In the genomic region with DNA sequence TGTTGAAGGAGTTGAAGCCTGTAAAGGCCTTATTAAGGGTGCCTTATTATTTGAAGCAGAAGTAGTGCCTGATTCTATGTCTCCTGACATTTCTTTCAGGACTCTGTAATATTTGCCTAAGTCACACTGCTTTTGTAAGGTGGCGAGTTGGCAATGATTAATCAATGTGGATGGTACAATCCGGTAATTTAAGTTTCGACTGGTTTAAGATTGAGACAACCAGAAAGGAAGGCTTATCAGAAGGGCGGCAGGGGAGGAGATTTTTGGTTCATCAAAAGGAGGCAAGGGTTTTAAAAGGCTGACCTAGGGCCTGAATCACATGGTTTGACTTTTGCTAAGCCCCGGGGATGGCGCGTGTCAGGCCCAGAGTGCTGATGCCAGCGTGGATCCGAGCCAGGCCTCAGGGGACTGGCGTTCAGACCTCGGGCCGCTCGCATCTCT, we compare ENCODE assay signal across 7 cellular contexts. TPM values are rescaled to one million over a fixed set of nuclear protein-coding genes. Genes with fewer than 3 reads are reported as not detected.
DNase-seq lines count a peak whose midpoint lies in the region; ATAC-seq and TF ChIP-seq lines count a peak whose summit lies in the region.

No MANE protein-coding gene starts in this region.

- H3K4me3 Mint-ChIP-seq in activated CD8-positive, alpha-beta T cell treated with anti-CD3 and anti-CD28 coated beads, Interleukin-2, amount 10 ng/mL, durations not matched to agents 7 days and 5 days, result peak overlapping the region; percentile 97
- peak overlapping the region; percentile 97 to 99 for H3K4me3 Mint-ChIP-seq in stimulated activated naive B cell treated with anti-CD40 and anti-IgM and Interleukin-4, amounts not matched to agents 10 μg/mL and 1 μg/mL and 100 μg/mL, for 72 hours

- H3K27ac Mint-ChIP-seq in activated CD8-positive, alpha-beta T cell treated with anti-CD3 and anti-CD28 coated beads, Interleukin-2, amount 10 ng/mL, durations not matched to agents 7 days and 5 days, result peak overlapping the region; percentile 100
- peak overlapping the region; percentile 100 for H3K27ac Mint-ChIP-seq in stimulated activated naive B cell treated with anti-CD40 and anti-IgM and Interleukin-4, amounts not matched to agents 10 μg/mL and 1 μg/mL and 100 μg/mL, for 72 hours

- DNase-seq in HFF-Myc (ENCODE audit: extremely low read depth, low read depth) (no peak), NCI-H748 treated with DMSO at 0.1 percent for 48 hours (lab: John Stamatoyannopoulos, UW) (no peak), NCI-H748 (lab: John Stamatoyannopoulos, UW; ENCODE audit: unreplicated experiment) (no peak)
- DNase-seq in activated CD8-positive, alpha-beta T cell treated with anti-CD3 and anti-CD28 coated beads, Interleukin-2, amount 10 ng/mL, durations not matched to agents 7 days and 5 days, result no peak
- DNase-seq in stimulated activated naive B cell treated with anti-CD40 and anti-IgM and Interleukin-4, amounts not matched to agents 10 μg/mL and 1 μg/mL and 100 μg/mL, for 72 hours, result no peak

- TF ChIP-seq CTCF in HFF-Myc (IDR thresholded peaks at IDR 0.05; ENCODE audit: low read depth, low read length, missing control alignments), result no peak

- no peaks in the 10 kb centered on the region for H3K9me3 ChIP-seq in iPS-18c (ENCODE audit: control insufficient read depth, insufficient read depth, low read length)

- no peaks in the 10 kb centered on the region for H3K9me3 Mint-ChIP-seq in activated CD8-positive, alpha-beta T cell treated with anti-CD3 and anti-CD28 coated beads, Interleukin-2, amount 10 ng/mL, durations not matched to agents 7 days and 5 days (ENCODE audit: insufficient read depth)
- no peaks in the 10 kb centered on the region for H3K9me3 Mint-ChIP-seq in stimulated activated naive B cell treated with anti-CD40 and anti-IgM and Interleukin-4, amounts not matched to agents 10 μg/mL and 1 μg/mL and 100 μg/mL, for 72 hours

- CTCF ChIA-PET in activated CD8-positive, alpha-beta T cell treated with anti-CD3 and anti-CD28 coated beads, Interleukin-2, amount 10 ng/mL, durations not matched to agents 7 days and 5 days (lab: Charles Lee), result no interaction called here

- POLR2A ChIA-PET in activated CD8-positive, alpha-beta T cell treated with anti-CD3 and anti-CD28 coated beads, Interleukin-2, amount 10 ng/mL, durations not matched to agents 7 days and 5 days (lab: Charles Lee), result no interaction called here

- H3K27me3 Mint-ChIP-seq in activated CD8-positive, alpha-beta T cell treated with anti-CD3 and anti-CD28 coated beads, Interleukin-2, amount 10 ng/mL, durations not matched to agents 7 days and 5 days (ENCODE audit: low read depth), result peaks cover 8% of the 10 kb centered on the region
- H3K27me3 Mint-ChIP-seq in stimulated activated naive B cell treated with anti-CD40 and anti-IgM and Interleukin-4, amounts not matched to agents 10 μg/mL and 1 μg/mL and 100 μg/mL, for 72 hours, result no peaks in the 10 kb centered on the region

- H3K4me3 ChIP-seq in HFF-Myc (replicated peaks; ENCODE audit: low read depth, low read length) (peak overlapping the region; percentile 75), iPS-18c (ENCODE audit: insufficient read depth, low read depth, low read length) (peak overlapping the region; percentile 72)

- peaks cover 17% of the 10 kb centered on the region for H3K36me3 Mint-ChIP-seq in activated CD8-positive, alpha-beta T cell treated with anti-CD3 and anti-CD28 coated beads, Interleukin-2, amount 10 ng/mL, durations not matched to agents 7 days and 5 days (ENCODE audit: low read depth)
- peaks cover 0 to 8% of the 10 kb centered on the region in 2 donors for H3K36me3 Mint-ChIP-seq in stimulated activated naive B cell treated with anti-CD40 and anti-IgM and Interleukin-4, amounts not matched to agents 10 μg/mL and 1 μg/mL and 100 μg/mL, for 72 hours

- H3K4me1 Mint-ChIP-seq in activated CD8-positive, alpha-beta T cell treated with anti-CD3 and anti-CD28 coated beads, Interleukin-2, amount 10 ng/mL, durations not matched to agents 7 days and 5 days (ENCODE audit: low read depth), result peaks cover 41% of the 10 kb centered on the region
- H3K4me1 Mint-ChIP-seq in stimulated activated naive B cell treated with anti-CD40 and anti-IgM and Interleukin-4, amounts not matched to agents 10 μg/mL and 1 μg/mL and 100 μg/mL, for 72 hours, result peaks cover 27 to 42% of the 10 kb centered on the region in 2 donors

- no peak for ATAC-seq in activated CD8-positive, alpha-beta T cell treated with anti-CD3 and anti-CD28 coated beads, Interleukin-2, amount 10 ng/mL, durations not matched to agents 7 days and 5 days
- ATAC-seq in stimulated activated naive B cell treated with anti-CD40 and anti-IgM and Interleukin-4, amounts not matched to agents 10 μg/mL and 1 μg/mL and 100 μg/mL, for 72 hours (replicated peaks), result no peak
- no peak for ATAC-seq in GM21515 (IDR thresholded peaks at IDR 0.05; ENCODE audit: unreplicated experiment)

RNA-seq across cellular contexts. Expression of a gene that starts 0.8 kb away (rescaled TPM):
- total RNA-seq in activated CD8-positive, alpha-beta T cell treated with anti-CD3 and anti-CD28 coated beads, Interleukin-2, amount 10 ng/mL, durations not matched to agents 7 days and 5 days, result 10 to 100 TPM; 30.6 to 31.3 TPM

RNA-seq across cellular contexts. Expression of a gene that starts 19.8 kb away (rescaled TPM):
- total RNA-seq in activated CD8-positive, alpha-beta T cell treated with anti-CD3 and anti-CD28 coated beads, Interleukin-2, amount 10 ng/mL, durations not matched to agents 7 days and 5 days, result not detected

RNA-seq across cellular contexts. Expression of a gene that starts 59.9 kb away (rescaled TPM):
- 10 to 100 TPM; 32.3 to 35.1 TPM for total RNA-seq in activated CD8-positive, alpha-beta T cell treated with anti-CD3 and anti-CD28 coated beads, Interleukin-2, amount 10 ng/mL, durations not matched to agents 7 days and 5 days
